8 cellular contexts compared by ENCODE assay signal in genomic region chr12:112409064-112409905, GRCh38. TPM values are rescaled to one million over a fixed set of nuclear protein-coding genes. Genes with fewer than 3 reads are reported as not detected.
A peak's percentile ranks its signal among the peaks of the same experiment; 100 is the strongest.
DNase-seq lines count a peak whose midpoint lies in the region; ATAC-seq and TF ChIP-seq lines count a peak whose summit lies in the region.

TSS of gene RPL6 (minus strand) at chr12:112409605. CDS start at chr12:112408656, 949 bp downstream.

- no peak within 1 kb of the TSS for H2BK20ac ChIP-seq in IMR-90 (ENCODE audit: low read depth, low read length)

- peak within 1 kb of the TSS; percentile 90 to 98 for H4K8ac ChIP-seq in IMR-90 (ENCODE audit: low read depth in 2 of 2, low read length in 2 of 2)

- H3K9me2 ChIP-seq in PC-3 (replicated peaks; ENCODE audit: low read length) = no peaks in the 10 kb centered on the region

- TF ChIP-seq CTCF in IMR-90 (conservative IDR thresholded peaks at IDR 0.05; ENCODE audit: low read depth, low read length) (no peak), PC-3 (conservative IDR thresholded peaks at IDR 0.05; ENCODE audit: low read depth, low read length) (no peak), epithelial cell of proximal tubule (conservative IDR thresholded peaks at IDR 0.05; ENCODE audit: low read depth, low read length) (no peak)

- POLR2A ChIA-PET in IMR-90 (lab: Charles Lee; ENCODE audit: unreplicated experiment) (no interaction called here), PC-3 (lab: Charles Lee; ENCODE audit: unreplicated experiment) (interaction anchor here (0.6 kb wide), 1 partner anchor 174 kb away, joined by 3 read pairs; no protein-coding TSS in a partner anchor)

- H3K36me3 ChIP-seq in IMR-90 (ENCODE audit: control insufficient read depth, insufficient read depth, low read length) (peaks cover 29% of the 10 kb centered on the region), PC-3 (ENCODE audit: low read depth, low read length) (peaks cover 43% of the 10 kb centered on the region)

- peak; percentile 97 for TF ChIP-seq POLR2A in IMR-90 (IDR thresholded peaks at IDR 0.05; ENCODE audit: low read depth, low read length)

- no peak for TF ChIP-seq RAD21 in IMR-90 (IDR thresholded peaks at IDR 0.05; ENCODE audit: low read length)

- CTCF ChIA-PET in IMR-90 (lab: Yijun Ruan, JAX) = no interaction called here
- CTCF ChIA-PET in PC-3 (lab: Charles Lee) = no interaction called here

- intact Hi-C loops in IMR-90 (cut with micrococcal nuclease) (no loop called here), PC-3 (cut with micrococcal nuclease) (no loop called here)

- no peak within 1 kb of the TSS for H2BK15ac ChIP-seq in IMR-90 (ENCODE audit: low read depth, low read length)

- peak within 1 kb of the TSS; percentile 86 for H3K56ac ChIP-seq in IMR-90 (ENCODE audit: extremely low read depth, insufficient read depth, low read length)

- no peaks in the 10 kb centered on the region for H3K27me3 ChIP-seq in IMR-90 (ENCODE audit: control insufficient read depth, insufficient read depth, low read length)
- no peaks in the 10 kb centered on the region for H3K27me3 ChIP-seq in PC-3 (ENCODE audit: low read length)

- H3K4me2 ChIP-seq in IMR-90 (ENCODE audit: low read depth, low read length) = peak within 1 kb of the TSS; percentile 96
- peak within 1 kb of the TSS; percentile 84 for H3K4me2 ChIP-seq in PC-3 (ENCODE audit: low read length)

- ATAC-seq in GM21447 (IDR thresholded peaks at IDR 0.05; ENCODE audit: unreplicated experiment) (peak; percentile 90), IMR-90 (ENCODE audit: low read depth) (peak; percentile 85), PC-3 (peak; percentile 92)

- DNase-seq in Caki2 (ENCODE audit: low read depth) (peak; percentile 83), IMR-90 (peak; percentile 94), PC-3 (peak; percentile 95), activated T-cell treated with anti-CD3 and anti-CD28 coated beads for 4 hours (peak; percentile 69), epithelial cell of proximal tubule (ENCODE audit: low read depth) (peak; percentile 73), mucosa of gallbladder (ENCODE audit: low spot score) (peak; percentile 90)
- DNase-seq in stimulated activated CD8-positive, alpha-beta memory T cell treated with anti-CD3 and anti-CD28 coated beads, Interleukin-4, amount 100 ng/mL, for 48 hours = peak; percentile 79

- peak within 1 kb of the TSS; percentile 87 for H3K18ac ChIP-seq in IMR-90 (ENCODE audit: low read depth, low read length)

- no peaks in the 10 kb centered on the region; the same call in 1 of the 2 replicates for H3K4me1 ChIP-seq in IMR-90 (ENCODE audit: control insufficient read depth, insufficient read depth, low read length)
- H3K4me1 ChIP-seq in PC-3 (ENCODE audit: insufficient read depth, low read length) = peaks cover 15% of the 10 kb centered on the region

- peak within 1 kb of the TSS; percentile 97 for H3K27ac ChIP-seq in IMR-90 (ENCODE audit: insufficient read depth, low read length)
- H3K27ac ChIP-seq in PC-3 (ENCODE audit: low read length) = peak within 1 kb of the TSS; percentile 65

- no TSS peak for BruUV-seq in IMR-90 (replicated peaks; lab: Mats Ljungman, UMichigan)
- BruUV-seq in PC-3 (replicated peaks; lab: Mats Ljungman, UMichigan) = TSS peak; percentile 64

- H3K4me3 ChIP-seq in IMR-90 (ENCODE audit: insufficient read depth, low read depth, low read length) (peak within 1 kb of the TSS; percentile 87), PC-3 (ENCODE audit: low read length) (peak within 1 kb of the TSS; percentile 83), epithelial cell of proximal tubule (ENCODE audit: low read depth, low read length) (peak within 1 kb of the TSS; percentile 88)

- in situ Hi-C loops in Caki2 (cut with HindIII; ENCODE audit: low pct_unique_long_range_greater_than_20kb, low sequenced_read_pairs) (no loop called here), IMR-90 (cut with MboI; ENCODE audit: low sequenced_read_pairs) (no loop called here)

- peaks cover 36% of the 10 kb centered on the region for H3K79me2 ChIP-seq in PC-3 (ENCODE audit: low read length)

- H2AFZ ChIP-seq in IMR-90 (replicated peaks; ENCODE audit: low read length, poor library complexity) (peak within 1 kb of the TSS; percentile 93), PC-3 (ENCODE audit: low read length) (peak within 1 kb of the TSS; percentile 65)

- H4K20me1 ChIP-seq in IMR-90 (ENCODE audit: insufficient read depth, low read length) = peaks cover 36% of the 10 kb centered on the region
- H4K20me1 ChIP-seq in PC-3 (ENCODE audit: low read length) = peaks cover 42% of the 10 kb centered on the region

- H2AK5ac ChIP-seq in IMR-90 (ENCODE audit: low read depth, low read length) = peak within 1 kb of the TSS; percentile 98

- peak within 1 kb of the TSS; percentile 96 for H3K4ac ChIP-seq in IMR-90 (ENCODE audit: low read depth, low read length)

- H4K91ac ChIP-seq in IMR-90 (ENCODE audit: insufficient read depth, low read depth, low read length) = peak within 1 kb of the TSS; percentile 89

- H2BK120ac ChIP-seq in IMR-90 (ENCODE audit: low read depth, low read length) = no peak within 1 kb of the TSS

- dilution Hi-C loops in IMR-90 (cut with HindIII; ENCODE audit: low sequenced_read_pairs, unreplicated experiment) = no loop called here

- H3K9me3 ChIP-seq in IMR-90 (ENCODE audit: control insufficient read depth, insufficient read depth, low read length) = no peaks in the 10 kb centered on the region
- H3K9me3 ChIP-seq in PC-3 (ENCODE audit: low read length) = no peaks in the 10 kb centered on the region

- H3K9me1 ChIP-seq in IMR-90 (ENCODE audit: insufficient read depth, low read length) = no peaks in the 10 kb centered on the region; the same call in 1 of the 2 replicates

- peak within 1 kb of the TSS; percentile 99 for H3K23ac ChIP-seq in IMR-90 (ENCODE audit: low read depth, low read length)

- WGBS in IMR-90 (ENCODE audit: extremely low coverage in 2 of 2, insufficient read length in 1 of 2), 2 experiments = 12% methylated on average over 19 of the region's 46 CpGs; no CpG with 5 or more reads in 1 of the 2 experiments

- peak within 1 kb of the TSS; percentile 97 for H2AK9ac ChIP-seq in IMR-90 (replicated peaks; ENCODE audit: low read depth, low read length, poor library complexity)

- peak within 1 kb of the TSS; percentile 98 for H3K9ac ChIP-seq in IMR-90 (ENCODE audit: low read depth, low read length)
- peak within 1 kb of the TSS; percentile 95 for H3K9ac ChIP-seq in PC-3 (ENCODE audit: low read length)

- peaks cover 24% of the 10 kb centered on the region for H3F3A ChIP-seq in PC-3 (ENCODE audit: low read length, unreplicated experiment)

- peak within 1 kb of the TSS; percentile 90 for H4K5ac ChIP-seq in IMR-90 (ENCODE audit: low read depth, low read length)

- peak within 1 kb of the TSS; percentile 98 for H2BK5ac ChIP-seq in IMR-90 (ENCODE audit: low read depth, low read length, poor library complexity, severe bottlenecking)

- peak within 1 kb of the TSS; percentile 99 for H3K14ac ChIP-seq in IMR-90 (replicated peaks; ENCODE audit: low read depth, low read length)

- peaks cover 16 to 31% of the 10 kb centered on the region in 2 experiments for H3K79me1 ChIP-seq in IMR-90 (ENCODE audit: low read depth in 1 of 2, low read length in 2 of 2)

TF ChIP-seq in IMR-90, 13 proteins besides CTCF, POLR2A, EP300 and RAD21:
- TF ChIP-seq BHLHE40 (IDR thresholded peaks at IDR 0.05; ENCODE audit: low read depth, low read length) (no peak), MXI1 (IDR thresholded peaks at IDR 0.05; ENCODE audit: borderline replicate concordance, low read depth, low read length) (0 out of 2 replicates have a peak, but pooled peaks have one; percentile 45), CEBPB (IDR thresholded peaks at IDR 0.05; ENCODE audit: low read depth, low read length) (peak; percentile 35; the same call in 1 of the 2 replicates)

RNA-seq across cellular contexts. Expression of gene RPL6, which starts in this region (rescaled TPM):
- total RNA-seq in Caki2 (2014; rRNA removed; shearing (Covaris generic); ENCODE audit: low replicate concordance) = 1,069 and 1,116 TPM in 2 replicates
- total RNA-seq in IMR-90 (2012; rRNA removed) (1,317 and 1,900 TPM in 2 replicates), PC-3 (2014; rRNA removed) (1,342 and 1,509 TPM in 2 replicates), epithelial cell of proximal tubule (1,982 and 2,357 TPM in 2 replicates), mucosa of gallbladder (769 TPM)
- polyA plus RNA-seq in IMR-90 (2012; rRNA removed) = 1,561 and 1,694 TPM in 2 replicates
- polyA plus RNA-seq in IMR-90 (2012; cell fraction: cytosol; rRNA removed) = 511 and 1,193 TPM in 2 replicates
- polyA plus RNA-seq in IMR-90 (2012; cell fraction: nucleus; rRNA removed; ENCODE audit: low replicate concordance) = 125 and 757 TPM in 2 replicates

Comparison
In these comparisons a context has a peak if more than half of its experiments do, and no peak if none do; other contexts are left out.
1. Peak in every context shown above with its lines: DNase-seq, ATAC-seq, H3K4me3 ChIP-seq and H3K27ac ChIP-seq.